In genomic region chr5:460413-460700, GRCh38 we compare ENCODE assay signal across 19 cellular contexts. TPM values are rescaled to one million over a fixed set of nuclear protein-coding genes. Genes with fewer than 3 reads are reported as not detected.
DNase-seq lines count a peak whose midpoint lies in the region; ATAC-seq and TF ChIP-seq lines count a peak whose summit lies in the region.
"Had no signal": no experiment of that assay in that cellular context is flagged by ENCODE, and none has a peak within 500 bp of the region (broad histone marks: within the 10 kb centered on the region; RNA-seq: fewer than 3 reads in every experiment).

No MANE protein-coding gene starts in this region.

- no peaks in the 10 kb centered on the region for H3K27me3 Mint-ChIP-seq in activated T-cell treated with anti-CD3 and anti-CD28 coated beads, Interleukin-2, amount 50 U/mL, for 72 hours (ENCODE audit: low read depth)
- H3K27me3 Mint-ChIP-seq in Calu3 (ENCODE audit: unreplicated experiment): no peaks in the 10 kb centered on the region
- no peaks in the 10 kb centered on the region for H3K27me3 Mint-ChIP-seq in activated T-helper 2 cell treated with anti-CD3 and anti-CD28 coated beads, Interferon-gamma antibody, Interleukin-2, Interleukin-4, amounts not matched to agents 10 μg/mL and 5 μg/mL and 100 μg/mL, durations not matched to agents 14 hours and 24 hours and 36 hours (ENCODE audit: low read depth)

- peaks cover 25 to 45% of the 10 kb centered on the region in 2 donors for H3K36me3 Mint-ChIP-seq in activated T-cell treated with anti-CD3 and anti-CD28 coated beads, Interleukin-2, amount 50 U/mL, for 72 hours (ENCODE audit: insufficient read depth in 2 of 2)
- peaks cover 43% of the 10 kb centered on the region for H3K36me3 Mint-ChIP-seq in Calu3 (ENCODE audit: insufficient read depth, unreplicated experiment)
- peaks cover 84% of the 10 kb centered on the region for H3K36me3 Mint-ChIP-seq in activated T-helper 2 cell treated with anti-CD3 and anti-CD28 coated beads, Interferon-gamma antibody, Interleukin-2, Interleukin-4, amounts not matched to agents 10 μg/mL and 5 μg/mL and 100 μg/mL, durations not matched to agents 14 hours and 24 hours and 36 hours (ENCODE audit: low read depth)

- no peak overlapping the region for H3K4me2 ChIP-seq in osteoblast (ENCODE audit: insufficient read depth, low read length)
- H3K4me2 ChIP-seq: BLaER1 treated with 17β-estradiol and CSF1 and Interleukin-3, amounts not matched to agents 10 nM and 100 nM; hepatocyte had no signal

- H3K4me1 ChIP-seq in osteoblast (ENCODE audit: insufficient read depth, low read length): peaks cover 8% of the 10 kb centered on the region

- peak overlapping the region; percentile 98 for H3K27ac Mint-ChIP-seq in activated T-cell treated with anti-CD3 and anti-CD28 coated beads, Interleukin-2, amount 50 U/mL, for 72 hours
- H3K27ac Mint-ChIP-seq in Calu3 (ENCODE audit: unreplicated experiment): peak overlapping the region; percentile 62
- H3K27ac Mint-ChIP-seq in activated T-helper 2 cell treated with anti-CD3 and anti-CD28 coated beads, Interferon-gamma antibody, Interleukin-2, Interleukin-4, amounts not matched to agents 10 μg/mL and 5 μg/mL and 100 μg/mL, durations not matched to agents 14 hours and 24 hours and 36 hours: peak overlapping the region; percentile 98

- no peaks in the 10 kb centered on the region for H3K9me3 ChIP-seq in osteoblast (ENCODE audit: low read depth, low read length)
- H3K9me3 ChIP-seq: BLaER1 treated with 17β-estradiol and CSF1 and Interleukin-3, amounts not matched to agents 10 nM and 100 nM had no signal

- H3K9me3 Mint-ChIP-seq in activated T-cell treated with anti-CD3 and anti-CD28 coated beads, Interleukin-2, amount 50 U/mL, for 72 hours: no peaks in the 10 kb centered on the region
- H3K9me3 Mint-ChIP-seq in Calu3 (ENCODE audit: low read depth, unreplicated experiment): no peaks in the 10 kb centered on the region
- no peaks in the 10 kb centered on the region for H3K9me3 Mint-ChIP-seq in activated T-helper 2 cell treated with anti-CD3 and anti-CD28 coated beads, Interferon-gamma antibody, Interleukin-2, Interleukin-4, amounts not matched to agents 10 μg/mL and 5 μg/mL and 100 μg/mL, durations not matched to agents 14 hours and 24 hours and 36 hours

- ATAC-seq in activated T-cell treated with anti-CD3 and anti-CD28 coated beads, Interleukin-2, amount 50 U/mL, for 72 hours (replicated peaks in 1 of 2): no peak
- ATAC-seq: foreskin keratinocyte, Panc1 had no signal

- no TSS peak for BruUV-seq in Calu3 (replicated peaks; lab: Mats Ljungman, UMichigan)

- intact Hi-C loops in Calu3 (cut with micrococcal nuclease; ENCODE audit: unreplicated experiment) (no loop called here), posterior vena cava (cut with DNase I) (no loop called here)
- intact Hi-C loops in activated T-helper 2 cell treated with anti-CD3 and anti-CD28 coated beads, Interferon-gamma antibody, Interleukin-2, Interleukin-4, amounts not matched to agents 10 μg/mL and 5 μg/mL and 100 μg/mL, durations not matched to agents 14 hours and 24 hours and 36 hours (cut with micrococcal nuclease): no loop called here

- H3K4me3 ChIP-seq in osteoblast (ENCODE audit: insufficient read depth, low read length): no peak overlapping the region
- H3K4me3 ChIP-seq: BLaER1 treated with 17β-estradiol and CSF1 and Interleukin-3, amounts not matched to agents 10 nM and 100 nM; hepatocyte had no signal

- peaks cover 19% of the 10 kb centered on the region for H4K20me1 ChIP-seq in osteoblast (ENCODE audit: insufficient read depth, low read length)

- peaks cover 68% of the 10 kb centered on the region for H3K4me1 Mint-ChIP-seq in activated T-cell treated with anti-CD3 and anti-CD28 coated beads, Interleukin-2, amount 50 U/mL, for 72 hours (ENCODE audit: low read depth)
- H3K4me1 Mint-ChIP-seq in Calu3 (ENCODE audit: low read depth, unreplicated experiment): peaks cover 26% of the 10 kb centered on the region
- peaks cover 48% of the 10 kb centered on the region for H3K4me1 Mint-ChIP-seq in activated T-helper 2 cell treated with anti-CD3 and anti-CD28 coated beads, Interferon-gamma antibody, Interleukin-2, Interleukin-4, amounts not matched to agents 10 μg/mL and 5 μg/mL and 100 μg/mL, durations not matched to agents 14 hours and 24 hours and 36 hours (ENCODE audit: low read depth)

- TF ChIP-seq CTCF in Calu3 (IDR thresholded peaks at IDR 0.05; ENCODE audit: unreplicated experiment) (no peak), osteoblast (IDR thresholded peaks at IDR 0.05; ENCODE audit: extremely low read depth, low read depth, low read length) (no peak)

- H2AFZ ChIP-seq in osteoblast (ENCODE audit: low read length): no peak overlapping the region
- H2AFZ ChIP-seq: hepatocyte had no signal

- H3K36me3 ChIP-seq in osteoblast (ENCODE audit: insufficient read depth, low read length): peaks cover 66% of the 10 kb centered on the region

- DNase-seq in activated T-cell treated with anti-CD3 and anti-CD28 coated beads, Interleukin-2, amount 50 U/mL, for 72 hours: no peak
- DNase-seq in activated T-cell treated with anti-CD3 and anti-CD28 coated beads for 4 hours (no peak), Calu3 (no peak), posterior vena cava (ENCODE audit: low spot score) (peak; percentile 48), SKM-1 treated with dmso at 0.1 percent for 144 hours (lab: John Stamatoyannopoulos, UW; ENCODE audit: unreplicated experiment) (no peak), osteoblast (ENCODE audit: insufficient read length, low spot score, missing footprints) (no peak), cerebellum (ENCODE audit: low spot score) (no peak)
- no peak for DNase-seq in activated T-helper 2 cell treated with anti-CD3 and anti-CD28 coated beads, Interferon-gamma antibody, Interleukin-2, Interleukin-4, amounts not matched to agents 10 μg/mL and 5 μg/mL and 100 μg/mL, durations not matched to agents 14 hours and 24 hours and 36 hours (ENCODE audit: low spot score)
- DNase-seq: activated gamma-delta T cell treated with Interleukin-2 at 50 U/mL for 16 hours; central memory CD4-positive, alpha-beta T cell; erythroblast; foreskin keratinocyte; KBM-7; NCI-H524; stimulated activated CD4-positive, alpha-beta T cell treated with anti-CD3 and anti-CD28 coated beads, Interleukin-2, amount 100 ng/mL, for 48 hours; T-helper 9 cell had no signal

- H3K27me3 ChIP-seq in osteoblast (ENCODE audit: insufficient read depth, low read length): no peaks in the 10 kb centered on the region
- H3K27me3 ChIP-seq: BLaER1 treated with 17β-estradiol and CSF1 and Interleukin-3, amounts not matched to agents 10 nM and 100 nM; foreskin keratinocyte; hepatocyte had no signal

- CTCF ChIA-PET in Calu3 (lab: Charles Lee): no interaction called here

- H3K27ac ChIP-seq in osteoblast (ENCODE audit: low read depth, low read length): no peak overlapping the region
- H3K27ac ChIP-seq: BLaER1 treated with 17β-estradiol and CSF1 and Interleukin-3, amounts not matched to agents 10 nM and 100 nM; hepatocyte had no signal

- peaks cover 39% of the 10 kb centered on the region for H3K79me2 ChIP-seq in osteoblast (ENCODE audit: insufficient read depth, low read length)

- peak overlapping the region; percentile 72 to 75 for H3K4me3 Mint-ChIP-seq in activated T-cell treated with anti-CD3 and anti-CD28 coated beads, Interleukin-2, amount 50 U/mL, for 72 hours
- no peak overlapping the region for H3K4me3 Mint-ChIP-seq in Calu3 (ENCODE audit: low read depth, unreplicated experiment)
- H3K4me3 Mint-ChIP-seq in activated T-helper 2 cell treated with anti-CD3 and anti-CD28 coated beads, Interferon-gamma antibody, Interleukin-2, Interleukin-4, amounts not matched to agents 10 μg/mL and 5 μg/mL and 100 μg/mL, durations not matched to agents 14 hours and 24 hours and 36 hours (ENCODE audit: low read depth): no peak overlapping the region

RNA-seq across cellular contexts. Expression of gene EXOC3, which starts 17.4 kb away (rescaled TPM):
- total RNA-seq in activated T-cell treated with anti-CD3 and anti-CD28 coated beads, Interleukin-2, amount 50 U/mL, for 72 hours: 10 to 100 TPM; 60.1 to 78.2 TPM
- total RNA-seq in Calu3 (2022) (63.8 and 69.4 TPM in 2 replicates), posterior vena cava (10 to 100 TPM; 52.6 to 54.2 TPM), osteoblast (39.8 and 49.2 TPM in 2 replicates), cerebellum (27.8 TPM)
- total RNA-seq in activated T-helper 2 cell treated with anti-CD3 and anti-CD28 coated beads, Interferon-gamma antibody, Interleukin-2, Interleukin-4, amounts not matched to agents 10 μg/mL and 5 μg/mL and 100 μg/mL, durations not matched to agents 14 hours and 24 hours and 36 hours: 62.3 and 66.4 TPM in 2 replicates

Comparison
In these comparisons a context has a peak if more than half of its experiments do, and no peak if none do; other contexts are left out.
1. H3K4me3 Mint-ChIP-seq: peak in activated T-cell treated with anti-CD3 and anti-CD28 coated beads, Interleukin-2, amount 50 U/mL, for 72 hours (2 of 2); none in Calu3 (single experiment) and activated T-helper 2 cell treated with anti-CD3 and anti-CD28 coated beads, Interferon-gamma antibody, Interleukin-2, Interleukin-4, amounts not matched to agents 10 μg/mL and 5 μg/mL and 100 μg/mL, durations not matched to agents 14 hours and 24 hours and 36 hours (single experiment).
2. Peak in every context shown above with its lines, with median percentiles within 50 percentile points of each other: H3K27ac Mint-ChIP-seq.